ENCODE assay signal across 1 cellular context in genomic region chr17:29179232-29180036, GRCh38.
TF ChIP-seq lines count a peak whose summit lies in the region.

No MANE protein-coding gene starts in this region.

TF ChIP-seq in K562, 482 proteins besides CTCF, POLR2A, EP300 and RAD21 (continued from another document and continues in another):
- TF ChIP-seq ZMIZ1 (IDR thresholded peaks at IDR 0.05; ENCODE audit: low read depth in 2 of 2, low read length in 2 of 2) (peak in 1 of 2 experiments; percentile 85; a peak in 2 of 4 replicates), RBM39 (optimal IDR thresholded peaks at IDR 0.05; ENCODE audit: low read depth, low read length) (no peak), ZNF395 (CRISPR knock-in tag; IDR thresholded peaks at IDR 0.05) (no peak), STAT5A (IDR thresholded peaks at IDR 0.05; ENCODE audit: borderline replicate concordance, low read length) (peak; percentile 85), TRIM24 (IDR thresholded peaks at IDR 0.05) (peak; percentile 70 to 80), ZHX1 (conservative IDR thresholded peaks at IDR 0.05; ENCODE audit: low read length) (no peak), POLR3A (IDR thresholded peaks at IDR 0.05; ENCODE audit: borderline replicate concordance, extremely low read depth, insufficient read depth, insufficient read length) (no peak), CEBPZ (IDR thresholded peaks at IDR 0.05; ENCODE audit: borderline replicate concordance, low read depth, low read length) (no peak), HDAC8 (tag; IDR thresholded peaks at IDR 0.05) (no peak), DEAF1 (CRISPR knock-in tag; IDR thresholded peaks at IDR 0.05) (no peak), ZNF143 (CRISPR knock-in tag; IDR thresholded peaks at IDR 0.05) (no peak), RBM14 (IDR thresholded peaks at IDR 0.05; ENCODE audit: borderline replicate concordance, insufficient read depth, low read depth, low read length) (no peak), NUFIP1 (IDR thresholded peaks at IDR 0.05; ENCODE audit: partially characterized antibody) (no peak), ZNF212 (CRISPR knock-in tag; IDR thresholded peaks at IDR 0.05) (no peak), NFE2 (IDR thresholded peaks at IDR 0.05; ENCODE audit: low read depth) (0 out of 2 replicates have a peak, but pooled peaks have one; percentile 38), MIER1 (IDR thresholded peaks at IDR 0.05; ENCODE audit: low read depth) (no peak), LEF1 (IDR thresholded peaks at IDR 0.05) (peak; percentile 93), SRF (CRISPR knock-in tag; IDR thresholded peaks at IDR 0.05) (no peak), NELFE (IDR thresholded peaks at IDR 0.05; ENCODE audit: insufficient read depth, insufficient read length) (no peak), PURB (CRISPR knock-in tag; IDR thresholded peaks at IDR 0.05; ENCODE audit: low read depth) (no peak), USF2 (CRISPR knock-in tag; IDR thresholded peaks at IDR 0.05) (no peak), EZH2 (IDR thresholded peaks at IDR 0.05; ENCODE audit: borderline replicate concordance, low read depth, low read length) (no peak), ATF2 (CRISPR knock-in tag; IDR thresholded peaks at IDR 0.05) (no peak), ELF1 (tag; IDR thresholded peaks at IDR 0.05) (no peak), NCOA4 (IDR thresholded peaks at IDR 0.05; ENCODE audit: partially characterized antibody) (no peak), ZNF518B (CRISPR knock-in tag; IDR thresholded peaks at IDR 0.05) (no peak), KAT2B (IDR thresholded peaks at IDR 0.05; ENCODE audit: low read depth, low read length) (no peak), HNRNPLL (IDR thresholded peaks at IDR 0.05; ENCODE audit: low read depth, low read length, poor library complexity, severe bottlenecking) (no peak), HMG20B (CRISPR knock-in tag; IDR thresholded peaks at IDR 0.05) (no peak), SMAD2 (IDR thresholded peaks at IDR 0.05; ENCODE audit: low read depth, low read length) (no peak), SREBF2 (CRISPR knock-in tag; IDR thresholded peaks at IDR 0.05) (no peak), ZC3H8 (IDR thresholded peaks at IDR 0.05) (no peak), HMGXB4 (CRISPR knock-in tag; IDR thresholded peaks at IDR 0.05) (0 out of 2 replicates have a peak, but pooled peaks have one; percentile 69), MTA1 (IDR thresholded peaks at IDR 0.05; ENCODE audit: borderline replicate concordance) (peak; percentile 76)
